Comparison of ENCODE assay signal across 12 cellular contexts in genomic region chr4:1795304-1796195, GRCh38. TPM values are rescaled to one million over a fixed set of nuclear protein-coding genes. Genes with fewer than 3 reads are reported as not detected.
DNase-seq lines count a peak whose midpoint lies in the region; ATAC-seq and TF ChIP-seq lines count a peak whose summit lies in the region.
"Had no signal": no experiment of that assay in that cellular context is flagged by ENCODE, and none has a peak within 500 bp of the region (broad histone marks: within the 10 kb centered on the region; RNA-seq: fewer than 3 reads in every experiment).

No MANE protein-coding gene starts in this region.

- no peak for TF ChIP-seq EP300 in transverse colon (IDR thresholded peaks at IDR 0.05; ENCODE audit: low read depth)

- TF ChIP-seq POLR2A in transverse colon (IDR thresholded peaks at IDR 0.05) = no peak

- H3K27ac ChIP-seq in lower lobe of right lung (no peak overlapping the region), transverse colon (peak overlapping the region; percentile 64 to 87 (median 79))

- peak; percentile 28 for DNase-seq in NCI-H2227 (lab: John Stamatoyannopoulos, UW; ENCODE audit: unreplicated experiment)
- DNase-seq in NCI-H2227 treated with DMSO at 0.1 percent for 48 hours (lab: John Stamatoyannopoulos, UW) = no peak
- DNase-seq in central memory CD8-positive, alpha-beta T cell (ENCODE audit: low spot score in 2 of 2) = no peak
- DNase-seq in lower lobe of right lung = no peak
- DNase-seq in transverse colon = peak; percentile 77
- DNase-seq in activated CD8-positive, alpha-beta T cell treated with anti-CD3 and anti-CD28 coated beads for 36 hours = no peak
- DNase-seq in effector CD4-positive, alpha-beta T cell = no peak
- DNase-seq: activated effector memory CD4-positive, alpha-beta T cell treated with Interleukin-2 at 50 U/mL for 16 hours; NCI-H1436 treated with DMSO at 0.1 percent for 48 hours; T-helper 1 cell had no signal

- ATAC-seq in central memory CD8-positive, alpha-beta T cell (replicated peaks; ENCODE audit: extremely low read depth, poor library complexity, severe bottlenecking) = no peak
- ATAC-seq in lower lobe of right lung (no peak), GM19395 (IDR thresholded peaks at IDR 0.05; ENCODE audit: unreplicated experiment) (no peak)
- no peak for ATAC-seq in activated CD8-positive, alpha-beta T cell treated with anti-CD3 and anti-CD28 coated beads for 36 hours
- ATAC-seq: stimulated activated effector memory CD8-positive, alpha-beta T cell treated with anti-CD3 and anti-CD28 coated beads, Interleukin-12 subunit alpha, Interleukin-12 subunit beta, amount 100 ng/mL, for 72 hours had no signal

- no peak overlapping the region for H3K27ac Mint-ChIP-seq in central memory CD8-positive, alpha-beta T cell (ENCODE audit: low read depth)
- no peak overlapping the region for H3K27ac Mint-ChIP-seq in activated CD8-positive, alpha-beta T cell treated with anti-CD3 and anti-CD28 coated beads for 36 hours
- H3K27ac Mint-ChIP-seq: stimulated activated effector memory CD8-positive, alpha-beta T cell treated with anti-CD3 and anti-CD28 coated beads, Interleukin-12 subunit alpha, Interleukin-12 subunit beta, amount 100 ng/mL, for 72 hours had no signal

- peaks cover 21% of the 10 kb centered on the region for H3K4me1 ChIP-seq in lower lobe of right lung
- H3K4me1 ChIP-seq in transverse colon = peaks cover 17 to 45% (median 35%) of the 10 kb centered on the region in 4 donors

- no peaks in the 10 kb centered on the region for H3K4me1 Mint-ChIP-seq in central memory CD8-positive, alpha-beta T cell
- no peaks in the 10 kb centered on the region for H3K4me1 Mint-ChIP-seq in activated CD8-positive, alpha-beta T cell treated with anti-CD3 and anti-CD28 coated beads for 36 hours (ENCODE audit: low read depth)
- H3K4me1 Mint-ChIP-seq: stimulated activated effector memory CD8-positive, alpha-beta T cell treated with anti-CD3 and anti-CD28 coated beads, Interleukin-12 subunit alpha, Interleukin-12 subunit beta, amount 100 ng/mL, for 72 hours had no signal

- CTCF ChIA-PET in activated CD8-positive, alpha-beta T cell treated with anti-CD3 and anti-CD28 coated beads for 36 hours (lab: Charles Lee) = interaction anchor here (0.8 to 1.8 kb wide), 10 partner anchors 14 to 103 kb away, joined by 3 to 5 read pairs (median 3); no protein-coding TSS in a partner anchor

- intact Hi-C loops in lower lobe of right lung (cut with DNase I) = no loop called here
- intact Hi-C loops in transverse colon (cut with DNase I; ENCODE audit: low total_unique reads) = no loop called here
- intact Hi-C loops in activated CD8-positive, alpha-beta T cell treated with anti-CD3 and anti-CD28 coated beads for 36 hours (cut with micrococcal nuclease) = no loop called here

- H3K27me3 Mint-ChIP-seq in central memory CD8-positive, alpha-beta T cell = peaks cover 35% of the 10 kb centered on the region
- peaks cover 12% of the 10 kb centered on the region for H3K27me3 Mint-ChIP-seq in activated CD8-positive, alpha-beta T cell treated with anti-CD3 and anti-CD28 coated beads for 36 hours

- H3K4me3 Mint-ChIP-seq in central memory CD8-positive, alpha-beta T cell = peak overlapping the region; percentile 4
- no peak overlapping the region for H3K4me3 Mint-ChIP-seq in activated CD8-positive, alpha-beta T cell treated with anti-CD3 and anti-CD28 coated beads for 36 hours

- H3K27me3 ChIP-seq in lower lobe of right lung (ENCODE audit: low read depth) (peaks cover 48% of the 10 kb centered on the region), transverse colon (peaks cover 51% of the 10 kb centered on the region)

- H3K9me3 Mint-ChIP-seq in central memory CD8-positive, alpha-beta T cell = no peaks in the 10 kb centered on the region
- no peaks in the 10 kb centered on the region for H3K9me3 Mint-ChIP-seq in activated CD8-positive, alpha-beta T cell treated with anti-CD3 and anti-CD28 coated beads for 36 hours
- H3K9me3 Mint-ChIP-seq: stimulated activated effector memory CD8-positive, alpha-beta T cell treated with anti-CD3 and anti-CD28 coated beads, Interleukin-12 subunit alpha, Interleukin-12 subunit beta, amount 100 ng/mL, for 72 hours had no signal

- H3K36me3 Mint-ChIP-seq in central memory CD8-positive, alpha-beta T cell (ENCODE audit: insufficient read depth) = no peaks in the 10 kb centered on the region
- H3K36me3 Mint-ChIP-seq in activated CD8-positive, alpha-beta T cell treated with anti-CD3 and anti-CD28 coated beads for 36 hours (ENCODE audit: low read depth) = no peaks in the 10 kb centered on the region
- H3K36me3 Mint-ChIP-seq: stimulated activated effector memory CD8-positive, alpha-beta T cell treated with anti-CD3 and anti-CD28 coated beads, Interleukin-12 subunit alpha, Interleukin-12 subunit beta, amount 100 ng/mL, for 72 hours had no signal

- WGBS in transverse colon (ENCODE audit: low coverage in 1 of 2), 2 donors = 13% methylated on average over 28 of the region's 32 CpGs; no CpG with 5 or more reads in 1 of the 2 donors

- POLR2A ChIA-PET in activated CD8-positive, alpha-beta T cell treated with anti-CD3 and anti-CD28 coated beads for 36 hours (lab: Charles Lee) = interaction anchor here (1.0 to 1.2 kb wide), 3 partner anchors 9 to 51 kb away, joined by 3 read pairs; no protein-coding TSS in a partner anchor

- in situ Hi-C loops in transverse colon (cut with MboI; ENCODE audit: low pct_ligation_motif_present in 1 of 4, low pct_unique_long_range_greater_than_20kb in 1 of 4, low sequenced_read_pairs in 3 of 4) = no loop called here

- H3K4me3 ChIP-seq in lower lobe of right lung (peak overlapping the region; percentile 64), transverse colon (peak overlapping the region; percentile 33 to 71 (median 66))

- no peaks in the 10 kb centered on the region for H3K9me3 ChIP-seq in lower lobe of right lung
- no peaks in the 10 kb centered on the region for H3K9me3 ChIP-seq in transverse colon

- TF ChIP-seq CTCF in lower lobe of right lung (IDR thresholded peaks at IDR 0.05) = no peak
- TF ChIP-seq CTCF in transverse colon (IDR thresholded peaks at IDR 0.05) = no peak
- TF ChIP-seq CTCF in activated CD8-positive, alpha-beta T cell treated with anti-CD3 and anti-CD28 coated beads for 36 hours (IDR thresholded peaks at IDR 0.05) = no peak

- no peaks in the 10 kb centered on the region for H3K36me3 ChIP-seq in lower lobe of right lung
- no peaks in the 10 kb centered on the region for H3K36me3 ChIP-seq in transverse colon

RNA-seq across cellular contexts. Expression of gene FGFR3, which starts 2.5 kb away (rescaled TPM):
- total RNA-seq in lower lobe of right lung (34.2 TPM), transverse colon (100 to 1,000 TPM in 2 of 4 donors, 10 to 100 TPM in 2; 56.2 to 209 (median 110) TPM)
- 1 to 10 TPM in 1 of 2 experiments, under 1 TPM in 1; 0.07 to 1.0 TPM for total RNA-seq in activated CD8-positive, alpha-beta T cell treated with anti-CD3 and anti-CD28 coated beads for 36 hours

Comparison
In these comparisons a context has a peak if more than half of its experiments do, and no peak if none do; other contexts are left out.
1. DNase-seq: peak in NCI-H2227 (single experiment) and transverse colon (single experiment); none in NCI-H2227 treated with DMSO at 0.1 percent for 48 hours (single experiment), central memory CD8-positive, alpha-beta T cell (0 of 2), lower lobe of right lung (single experiment), activated CD8-positive, alpha-beta T cell treated with anti-CD3 and anti-CD28 coated beads for 36 hours (single experiment) and effector CD4-positive, alpha-beta T cell (single experiment).
2. RNA of gene FGFR3, which starts 2.5 kb away (total RNA-seq): 56.2 to 209 TPM in transverse colon and 34.2 TPM in lower lobe of right lung (single experiment); 0.07 to 1.0 TPM in activated CD8-positive, alpha-beta T cell treated with anti-CD3 and anti-CD28 coated beads for 36 hours; every median in the first group is over 10 times any median in the second.